ENCODE assay signal across 1 cellular context in the genomic region with DNA sequence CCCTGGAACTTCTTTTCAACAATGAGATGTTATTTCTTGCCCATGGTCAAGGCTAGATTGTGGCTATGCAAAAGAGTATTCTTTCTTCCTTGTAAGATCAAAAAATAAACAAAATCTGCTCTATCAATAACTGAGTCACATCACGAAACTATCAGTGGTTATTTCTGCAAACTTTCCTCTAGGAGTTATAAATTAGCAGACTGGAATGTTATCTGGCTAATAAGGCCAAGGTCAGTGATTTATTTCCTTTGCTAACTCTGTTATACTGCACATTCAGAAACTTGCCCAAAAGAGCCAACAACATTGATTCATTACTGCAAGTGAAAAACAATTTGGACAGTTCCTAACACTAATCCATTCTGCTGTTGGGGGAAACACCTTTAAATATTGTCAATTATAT.
TF ChIP-seq lines count a peak whose summit lies in the region.

No MANE protein-coding gene starts in this region.

TF ChIP-seq in IMR-90, 13 proteins besides CTCF, POLR2A, EP300 and RAD21 (continued from another document):
- TF ChIP-seq MAZ (IDR thresholded peaks at IDR 0.05; ENCODE audit: borderline replicate concordance, low read depth, low read length) (no peak), SMC3 (IDR thresholded peaks at IDR 0.05; ENCODE audit: low read depth, low read length) (no peak), MAFK (IDR thresholded peaks at IDR 0.05; ENCODE audit: low read depth, low read length) (no peak), RFX5 (IDR thresholded peaks at IDR 0.05; ENCODE audit: low read depth, low read length) (no peak), RCOR1 (IDR thresholded peaks at IDR 0.05; ENCODE audit: insufficient replicate concordance, low read length) (no peak), NFE2L2 (IDR thresholded peaks at IDR 0.05; ENCODE audit: low read depth, low read length) (no peak), CHD1 (IDR thresholded peaks at IDR 0.05; ENCODE audit: low read depth, low read length) (no peak), USF2 (IDR thresholded peaks at IDR 0.05; ENCODE audit: low read depth, low read length) (no peak)
- TF ChIP-seq, protein P1, sequence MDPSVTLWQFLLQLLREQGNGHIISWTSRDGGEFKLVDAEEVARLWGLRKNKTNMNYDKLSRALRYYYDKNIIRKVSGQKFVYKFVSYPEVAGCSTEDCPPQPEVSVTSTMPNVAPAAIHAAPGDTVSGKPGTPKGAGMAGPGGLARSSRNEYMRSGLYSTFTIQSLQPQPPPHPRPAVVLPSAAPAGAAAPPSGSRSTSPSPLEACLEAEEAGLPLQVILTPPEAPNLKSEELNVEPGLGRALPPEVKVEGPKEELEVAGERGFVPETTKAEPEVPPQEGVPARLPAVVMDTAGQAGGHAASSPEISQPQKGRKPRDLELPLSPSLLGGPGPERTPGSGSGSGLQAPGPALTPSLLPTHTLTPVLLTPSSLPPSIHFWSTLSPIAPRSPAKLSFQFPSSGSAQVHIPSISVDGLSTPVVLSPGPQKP (IDR thresholded peaks at IDR 0.05; ENCODE audit: borderline replicate concordance, low read depth, low read length), result no peak
